10 cellular contexts compared by ENCODE assay signal in genomic region chr6:137872071-137872470, GRCh38. TPM values are rescaled to one million over a fixed set of nuclear protein-coding genes. Genes with fewer than 3 reads are reported as not detected.
DNase-seq lines count a peak whose midpoint lies in the region; ATAC-seq and TF ChIP-seq lines count a peak whose summit lies in the region.
"Had no signal": no experiment of that assay in that cellular context is flagged by ENCODE, and none has a peak within 500 bp of the region (broad histone marks: within the 10 kb centered on the region; RNA-seq: fewer than 3 reads in every experiment).

No MANE protein-coding gene starts in this region.

- no peaks in the 10 kb centered on the region for H3K9me3 ChIP-seq in mammary epithelial cell (replicated peaks; ENCODE audit: insufficient read depth, low read length)

- H3K4me1 Mint-ChIP-seq in HFFc6 (ENCODE audit: low read depth) (peaks cover 76% of the 10 kb centered on the region), naive B cell (peaks cover 52 to 72% (median 68%) of the 10 kb centered on the region in 3 donors)

- H3K36me3 ChIP-seq in mammary epithelial cell (ENCODE audit: insufficient read depth, low read length), result peaks cover 15% of the 10 kb centered on the region

- H3K27ac ChIP-seq in mammary epithelial cell (ENCODE audit: insufficient read depth, low read depth, low read length), result peak overlapping the region; percentile 95

- dilution Hi-C loops in mammary epithelial cell (cut with HindIII; ENCODE audit: low sequenced_read_pairs), result loop anchor here (5.0 kb wide), 1 partner anchor 60 kb away; no protein-coding TSS in a partner anchor

- H3K9ac ChIP-seq in mammary epithelial cell (ENCODE audit: insufficient read depth, low read length), result peak overlapping the region; percentile 37

- H3K4me3 Mint-ChIP-seq in HFFc6 (peak overlapping the region; percentile 66), naive B cell (peak overlapping the region in 6 of 8 donors; percentile 67 to 98 (median 82))

- intact Hi-C loops in mammary epithelial cell (cut with micrococcal nuclease), result no loop called here

- BruUV-seq in mammary epithelial cell (replicated peaks; lab: Mats Ljungman, UMichigan), result no TSS peak

- CTCF ChIA-PET in mammary epithelial cell (lab: Charles Lee; ENCODE audit: low non-redundant PET), result no interaction called here

- ATAC-seq in naive B cell (ENCODE audit: low read depth in 2 of 2), result no peak
- ATAC-seq in GM18870 (IDR thresholded peaks at IDR 0.05; ENCODE audit: unreplicated experiment), result no peak
- ATAC-seq in HG03354 (IDR thresholded peaks at IDR 0.05; ENCODE audit: poor library complexity, severe bottlenecking, unreplicated experiment), result no peak

- TF ChIP-seq CTCF in HFFc6 (IDR thresholded peaks at IDR 0.05) (no peak), mammary epithelial cell (conservative IDR thresholded peaks at IDR 0.05 in 1 of 2, IDR thresholded peaks at IDR 0.05 in 1 of 2; ENCODE audit: extremely low read depth in 1 of 2, insufficient read depth in 1 of 2, low read depth in 1 of 2, low read length in 2 of 2) (no peak), GM13976 (IDR thresholded peaks at IDR 0.05; ENCODE audit: borderline replicate concordance, control extremely low read depth, extremely low read depth, insufficient read depth, missing control alignments) (no peak)

- H3K27me3 ChIP-seq in mammary epithelial cell (ENCODE audit: insufficient read depth, low read length), result no peaks in the 10 kb centered on the region

- peaks cover 30% of the 10 kb centered on the region for H3K36me3 Mint-ChIP-seq in HFFc6 (ENCODE audit: low read depth)
- peaks cover under 1 to 24% of the 10 kb centered on the region in 2 donors for H3K36me3 Mint-ChIP-seq in naive B cell

- H3K9me3 Mint-ChIP-seq in HFFc6, result no peaks in the 10 kb centered on the region
- no peaks in the 10 kb centered on the region for H3K9me3 Mint-ChIP-seq in naive B cell

- DNase-seq in AML-193 (lab: John Stamatoyannopoulos, UW) (peak; percentile 10 to 23), HFFc6 (peak; percentile 48), mammary epithelial cell (peak; percentile 51), naive B cell (no peak), ecto neural progenitor cell (ENCODE audit: low spot score) (no peak), GM13976 (ENCODE audit: low spot score) (no peak)
- DNase-seq: activated CD4-positive, alpha-beta T cell treated with anti-CD3 and anti-CD28 coated beads, Interleukin-2, amount 50 U/mL, for 1 hour; NCI-H526 treated with DMSO at 0.1 percent for 48 hours had no signal

- H3K79me2 ChIP-seq in mammary epithelial cell (ENCODE audit: insufficient read depth, low read length), result peaks cover 66% of the 10 kb centered on the region

- H3K4me1 ChIP-seq in mammary epithelial cell (ENCODE audit: insufficient read depth, low read length), result peaks cover 52% of the 10 kb centered on the region

- no peaks in the 10 kb centered on the region for H4K20me1 ChIP-seq in mammary epithelial cell (ENCODE audit: insufficient read depth, low read length)

- H3K27ac Mint-ChIP-seq in HFFc6, result peak overlapping the region; percentile 60
- H3K27ac Mint-ChIP-seq in naive B cell, result peak overlapping the region; percentile 92 to 99 (median 97)

- in situ Hi-C loops in mammary epithelial cell (cut with MboI; ENCODE audit: low sequenced_read_pairs in 2 of 2) (loop anchor here in 1 of 2 donors (5.0 kb wide), 1 partner anchor 70 kb away; no protein-coding TSS in a partner anchor), GM13976 (cut with MboI; ENCODE audit: low sequenced_read_pairs, unreplicated experiment) (loop anchor here (10.0 kb wide), 1 partner anchor 73 kb away; no protein-coding TSS in a partner anchor)

- H3K27me3 Mint-ChIP-seq in HFFc6 (ENCODE audit: insufficient read depth) (no peaks in the 10 kb centered on the region; the same call in 1 of the 2 replicates), naive B cell (no peaks in the 10 kb centered on the region)

- H2AFZ ChIP-seq in mammary epithelial cell (ENCODE audit: low read depth, low read length), result no peak overlapping the region

- H3K4me3 ChIP-seq in mammary epithelial cell (replicated peaks in 1 of 3; ENCODE audit: insufficient read depth in 1 of 3, low read depth in 2 of 3, low read length in 3 of 3), result peak overlapping the region; percentile 1 to 36 (median 5)

- peak overlapping the region; percentile 89 for H3K4me2 ChIP-seq in mammary epithelial cell (ENCODE audit: insufficient read depth, low read depth, low read length)

RNA-seq across cellular contexts. Expression of gene TNFAIP3, which starts 5.0 kb away (rescaled TPM):
- total RNA-seq in HFFc6 (2021; fragmentation: NEBNext Ultra II Directional; extraction: Animal tissue kit (Norgen Biotek cat#: 25700)), result 10 to 100 TPM in 1 of 6 experiments, 1 to 10 TPM in 5; 4.5 to 17.2 (median 7.8) TPM
- 100 to 1,000 TPM in 1 of 2 donors, 1 to 10 TPM in 1; 5.2 to 117 TPM for total RNA-seq in mammary epithelial cell
- polyA plus RNA-seq in mammary epithelial cell (12.2 TPM), naive B cell (ENCODE audit: low read depth in 6 of 6) (10 to 100 TPM in 5 of 6 donors, 1 to 10 TPM in 1; 4.0 to 48.4 (median 33.8) TPM)
- 14.5 TPM for polyA minus RNA-seq in mammary epithelial cell

Comparison
In these comparisons a context has a peak if more than half of its experiments do, and no peak if none do; other contexts are left out.
1. DNase-seq: peak in AML-193 (2 of 2), HFFc6 (single experiment) and mammary epithelial cell (single experiment); none in naive B cell (single experiment), ecto neural progenitor cell (single experiment) and GM13976 (single experiment).